6 cellular contexts compared by ENCODE assay signal in genomic region chr7:151038951-151039849, GRCh38. TPM values are rescaled to one million over a fixed set of nuclear protein-coding genes. Genes with fewer than 3 reads are reported as not detected.
DNase-seq lines count a peak whose midpoint lies in the region; ATAC-seq, FAIRE-seq and TF ChIP-seq lines count a peak whose summit lies in the region.

No MANE protein-coding gene starts in this region.

- DNase-seq in HCT116 (ENCODE audit: low read depth, low spot score) (no peak), T-helper 9 cell (peak; percentile 20), erythroblast (lab: John Stamatoyannopoulos, UW) (peak; percentile 97), smooth muscle cell of the brain vasculature (ENCODE audit: low read depth, low spot score) (peak; percentile 49), GM19239 (ENCODE audit: insufficient read length, low spot score) (no peak)

- no TSS peak for BruUV-seq in HCT116 (replicated peaks; lab: Mats Ljungman, UMichigan)

- H3K9ac ChIP-seq in HCT116 (ENCODE audit: low read length): peak overlapping the region; percentile 29; the same call in 1 of the 2 replicates

- RAD21 ChIA-PET in HCT116 (lab: Charles Lee; ENCODE audit: low non-redundant PET in 1 of 2, low total read pairs in 2 of 2, uncharacterized antibody in 2 of 2, unreplicated experiment in 2 of 2): no interaction called here

- no peaks in the 10 kb centered on the region for H4K20me1 ChIP-seq in HCT116 (ENCODE audit: insufficient read depth)

- H3K4me2 ChIP-seq in HCT116 (ENCODE audit: low read length): peak overlapping the region; percentile 56

- TF ChIP-seq POLR2A in HCT116 (IDR thresholded peaks at IDR 0.05; ENCODE audit: borderline replicate concordance, extremely low read depth, insufficient read depth, insufficient read length) (no peak), erythroblast (IDR thresholded peaks at IDR 0.05; ENCODE audit: low read length) (peak; percentile 94)

- no peak for TF ChIP-seq CTCF in HCT116 (IDR thresholded peaks at IDR 0.05 in 2 of 3, conservative IDR thresholded peaks at IDR 0.05 in 1 of 3; ENCODE audit: borderline replicate concordance in 1 of 3, insufficient read depth in 1 of 3, low read depth in 2 of 3, low read length in 2 of 3)

- H3K4me3 ChIP-seq in HCT116 (replicated peaks in 1 of 2; ENCODE audit: low read depth in 1 of 2, low read length in 2 of 2): peak overlapping the region in 1 of 2 experiments; percentile 7; a peak in 2 of 4 replicates

- no peak for TF ChIP-seq RAD21 in HCT116 (IDR thresholded peaks at IDR 0.05; ENCODE audit: low read depth)

- H3K36me3 ChIP-seq in HCT116 (ENCODE audit: control insufficient read depth in 1 of 2, insufficient read depth in 2 of 2, low read length in 2 of 2): peaks cover 3 to 10% of the 10 kb centered on the region in 2 experiments; a peak in 2 of 4 replicates

- peak overlapping the region; percentile 28 for H3K27ac ChIP-seq in HCT116 (ENCODE audit: low read depth, low read length)

- H3K79me2 ChIP-seq in HCT116 (ENCODE audit: insufficient read depth, low read length): no peaks in the 10 kb centered on the region

- H3K9me2 ChIP-seq in HCT116 (ENCODE audit: insufficient read depth): no peaks in the 10 kb centered on the region

- H3K27me3 ChIP-seq in HCT116 (ENCODE audit: insufficient read depth, low read length): no peaks in the 10 kb centered on the region

- H2AFZ ChIP-seq in HCT116 (ENCODE audit: low read depth, low read length, poor library complexity, severe bottlenecking): no peak overlapping the region

- intact Hi-C loops in HCT116 (cut with micrococcal nuclease): no loop called here

- H3K4me1 ChIP-seq in HCT116 (ENCODE audit: control insufficient read depth in 1 of 2, insufficient read depth in 2 of 2, low read length in 2 of 2): peaks cover 16 to 19% of the 10 kb centered on the region in 2 experiments

- FAIRE-seq in GM19239 (lab: Jason Lieb, UNC): no peak

- CTCF ChIA-PET in HCT116 (lab: Charles Lee): no interaction called here

- ATAC-seq in HCT116 (peak; percentile 82), HG03039 (IDR thresholded peaks at IDR 0.05; ENCODE audit: unreplicated experiment) (no peak)

- no peaks in the 10 kb centered on the region for H3K9me3 ChIP-seq in HCT116 (ENCODE audit: control insufficient read depth in 1 of 2, insufficient read depth in 1 of 2, low read depth in 1 of 2, low read length in 2 of 2)

- POLR2A ChIA-PET in HCT116 (lab: Charles Lee): interaction anchor here (0.6 to 2.3 kb wide), 2 partner anchors 11 to 22 kb away, joined by 3 to 11 read pairs; partner anchors contain the start of gene ABCB8

TF ChIP-seq in HCT116, 20 proteins besides CTCF, POLR2A, EP300 and RAD21:
- TF ChIP-seq EGR1 (IDR thresholded peaks at IDR 0.05; ENCODE audit: low read depth): peak; percentile 69
- TF ChIP-seq ZBTB33 (IDR thresholded peaks at IDR 0.05; ENCODE audit: extremely low read depth, insufficient replicate concordance, low read length): no peak
- peak; percentile 55 for TF ChIP-seq POLR2AphosphoS5 (IDR thresholded peaks at IDR 0.05; ENCODE audit: low read depth, low read length)
- TF ChIP-seq ATF3 (IDR thresholded peaks at IDR 0.05): no peak
- no peak for TF ChIP-seq ZFX (IDR thresholded peaks at IDR 0.05)
- TF ChIP-seq ZNF274 (IDR thresholded peaks at IDR 0.05; ENCODE audit: low read depth, low read length): no peak
- peak; percentile 90 for TF ChIP-seq JUND (IDR thresholded peaks at IDR 0.05)
- TF ChIP-seq EZH2 (IDR thresholded peaks at IDR 0.05): no peak
- TF ChIP-seq YY1 (IDR thresholded peaks at IDR 0.05; ENCODE audit: extremely low read depth, insufficient replicate concordance, low read depth, low read length): no peak
- TF ChIP-seq EZH2phosphoT487 (IDR thresholded peaks at IDR 0.05; ENCODE audit: borderline replicate concordance): no peak
- TF ChIP-seq CEBPB (IDR thresholded peaks at IDR 0.05; ENCODE audit: low read depth): no peak
- no peak for TF ChIP-seq REST (IDR thresholded peaks at IDR 0.05; ENCODE audit: low read depth)
- no peak for TF ChIP-seq SRF (IDR thresholded peaks at IDR 0.05; ENCODE audit: low read depth)
- no peak for TF ChIP-seq MAX (IDR thresholded peaks at IDR 0.05)
- no peak for TF ChIP-seq CBX3 (IDR thresholded peaks at IDR 0.05; ENCODE audit: low read depth)
- peak; percentile 89 for TF ChIP-seq FOSL1 (IDR thresholded peaks at IDR 0.05; ENCODE audit: low read depth)
- no peak for TF ChIP-seq TCF7L2 (IDR thresholded peaks at IDR 0.05; ENCODE audit: borderline replicate concordance, extremely low read depth, insufficient read depth, insufficient read length)
- TF ChIP-seq SIN3A (IDR thresholded peaks at IDR 0.05; ENCODE audit: low read depth): no peak
- TF ChIP-seq SP1 (IDR thresholded peaks at IDR 0.05; ENCODE audit: low read depth): peak; percentile 78; the same call in 1 of the 2 replicates
- no peak for TF ChIP-seq ELF1 (IDR thresholded peaks at IDR 0.05; ENCODE audit: borderline replicate concordance, low read depth)

RNA-seq across cellular contexts. Expression of gene ASIC3, which starts 9.1 kb away (rescaled TPM):
- total RNA-seq in HCT116 (2021; ENCODE audit: unreplicated experiment): 4.4 TPM
- 5.4 and 6.2 TPM in 2 replicates for polyA plus RNA-seq in HCT116 (2012)

RNA-seq across cellular contexts. Expression of gene ABCB8, which starts 10.9 kb away (rescaled TPM):
- 55.2 TPM for total RNA-seq in HCT116 (2021; ENCODE audit: unreplicated experiment)
- 32.5 and 34.9 TPM in 2 replicates for polyA plus RNA-seq in HCT116 (2012)

RNA-seq across cellular contexts. Expression of gene ATG9B, which starts 14.9 kb away (rescaled TPM):
- 2.1 TPM for total RNA-seq in HCT116 (2021; ENCODE audit: unreplicated experiment)
- polyA plus RNA-seq in HCT116 (2012): 5.8 and 6.9 TPM in 2 replicates

RNA-seq across cellular contexts. Expression of gene CDK5, which starts 18.5 kb away (rescaled TPM):
- 19.8 TPM for total RNA-seq in HCT116 (2021; ENCODE audit: unreplicated experiment)
- 20.4 and 20.9 TPM in 2 replicates for polyA plus RNA-seq in HCT116 (2012)

RNA-seq across cellular contexts. Expression of gene SLC4A2, which starts 20.2 kb away (rescaled TPM):
- 240 TPM for total RNA-seq in HCT116 (2021; ENCODE audit: unreplicated experiment)
- polyA plus RNA-seq in HCT116 (2012): 195 and 199 TPM in 2 replicates

Comparison
In these comparisons a context has a peak if more than half of its experiments do, and no peak if none do; other contexts are left out.
1. DNase-seq: peak in T-helper 9 cell (single experiment), erythroblast (2 of 2) and smooth muscle cell of the brain vasculature (single experiment); none in HCT116 (single experiment) and GM19239 (single experiment).